In the genomic region with DNA sequence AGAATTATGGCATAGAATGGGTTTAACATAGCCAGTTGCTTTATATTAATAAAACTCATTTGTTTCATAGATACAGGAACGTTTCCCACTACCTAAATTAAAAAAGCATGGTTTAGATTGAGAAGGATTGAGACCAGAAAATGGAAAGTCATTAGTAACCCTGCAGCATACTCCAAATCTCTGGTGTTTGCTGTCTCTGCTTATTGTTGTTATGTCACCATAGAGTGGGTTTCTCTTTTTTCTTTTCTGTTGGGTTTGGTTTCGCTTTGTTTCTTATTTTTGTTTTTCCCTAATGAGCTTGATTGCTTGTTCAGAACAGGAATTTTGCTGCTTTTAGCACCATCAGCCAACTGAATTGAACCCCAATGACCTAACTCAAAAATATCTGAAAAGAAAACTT, we compare ENCODE assay signal across 33 cellular contexts.
"Had no signal": no experiment of that assay in that cellular context is flagged by ENCODE, and none has a peak within 500 bp of the region (broad histone marks: within the 10 kb centered on the region; RNA-seq: fewer than 3 reads in every experiment).

No MANE protein-coding gene starts in this region.

- H3K27me3 ChIP-seq: MG63 had no signal

- H3K4me3 ChIP-seq: MG63 had no signal

- DNase-seq: Karpas-422, Kasumi-1, MG63, MM.1S, MV-4-11, NCI-H1048, NCI-H1092, NCI-H1092 treated with DMSO at 0.1 percent for 48 hours, NCI-H1105, NCI-H1105 treated with DMSO at 0.1 percent for 48 hours, NCI-H1417 treated with DMSO at 0.1 percent for 48 hours, NCI-H1436, NCI-H1436 treated with DMSO at 0.1 percent for 48 hours, NCI-H146, NCI-H1694, NCI-H1694 treated with DMSO at 0.1 percent for 48 hours, NCI-H187, NCI-H187 treated with DMSO at 0.1 percent for 48 hours, NCI-H1930, NCI-H2029, NCI-H2029 treated with DMSO at 0.1 percent for 48 hours, NCI-H2081 treated with DMSO at 0.1 percent for 48 hours, NCI-H2107, NCI-H2171, NCI-H2171 treated with DMSO at 0.1 percent for 48 hours, NCI-H2227 treated with DMSO at 0.1 percent for 48 hours, NCI-H226, NCI-H345, NCI-H446, NCI-H446 treated with DMSO at 0.1 percent for 48 hours, NCI-H510A, NCI-H510A treated with DMSO at 0.1 percent for 48 hours, NCI-H524 had no signal
